In the genomic region with DNA sequence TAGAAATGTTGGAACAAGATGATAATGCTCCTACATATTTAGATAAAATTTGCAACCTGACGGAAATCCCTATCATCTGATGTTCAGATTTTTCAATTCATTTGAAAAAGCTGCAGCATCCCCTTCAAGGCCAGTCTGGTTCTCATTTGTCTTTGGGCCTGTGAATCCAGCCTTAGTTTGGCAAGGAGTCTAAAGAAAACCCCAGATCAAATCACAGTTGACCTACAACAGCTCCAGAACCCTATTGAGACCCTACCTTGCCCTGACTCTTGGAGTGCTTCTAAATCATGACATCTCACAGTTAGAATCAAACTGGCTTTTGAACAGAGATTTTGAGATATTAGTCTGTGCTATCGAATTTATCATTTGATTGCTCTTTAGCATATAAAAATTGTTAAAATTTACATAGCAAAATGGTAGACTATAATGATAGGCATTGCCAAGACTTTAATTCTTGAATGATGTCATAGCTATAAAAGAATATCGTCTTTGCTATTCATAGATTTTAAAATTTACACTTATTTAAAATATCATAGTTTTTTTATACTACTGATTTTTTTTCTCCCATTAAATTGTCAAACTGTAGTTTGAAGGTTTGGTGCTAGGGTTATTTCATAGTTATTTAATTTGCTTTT, we compare ENCODE assay signal across 2 cellular contexts.
TF ChIP-seq lines count a peak whose summit lies in the region.

No MANE protein-coding gene starts in this region.

TF ChIP-seq in SK-N-SH, 30 proteins besides CTCF, POLR2A, EP300 and RAD21 (continued from another document):
- TF ChIP-seq, protein P1, sequence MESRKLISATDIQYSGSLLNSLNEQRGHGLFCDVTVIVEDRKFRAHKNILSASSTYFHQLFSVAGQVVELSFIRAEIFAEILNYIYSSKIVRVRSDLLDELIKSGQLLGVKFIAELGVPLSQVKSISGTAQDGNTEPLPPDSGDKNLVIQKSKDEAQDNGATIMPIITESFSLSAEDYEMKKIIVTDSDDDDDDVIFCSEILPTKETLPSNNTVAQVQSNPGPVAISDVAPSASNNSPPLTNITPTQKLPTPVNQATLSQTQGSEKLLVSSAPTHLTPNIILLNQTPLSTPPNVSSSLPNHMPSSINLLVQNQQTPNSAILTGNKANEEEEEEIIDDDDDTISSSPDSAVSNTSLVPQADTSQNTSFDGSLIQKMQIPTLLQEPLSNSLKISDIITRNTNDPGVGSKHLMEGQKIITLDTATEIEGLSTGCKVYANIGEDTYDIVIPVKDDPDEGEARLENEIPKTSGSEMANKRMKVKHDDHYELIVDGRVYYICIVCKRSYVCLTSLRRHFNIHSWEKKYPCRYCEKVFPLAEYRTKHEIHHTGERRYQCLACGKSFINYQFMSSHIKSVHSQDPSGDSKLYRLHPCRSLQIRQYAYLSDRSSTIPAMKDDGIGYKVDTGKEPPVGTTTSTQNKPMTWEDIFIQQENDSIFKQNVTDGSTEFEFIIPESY (IDR thresholded peaks at IDR 0.05; ENCODE audit: borderline replicate concordance, low read depth): no peak
- no peak for TF ChIP-seq POLR2AphosphoS5 (IDR thresholded peaks at IDR 0.05; ENCODE audit: low read depth, low read length)
- TF ChIP-seq, protein P2, sequence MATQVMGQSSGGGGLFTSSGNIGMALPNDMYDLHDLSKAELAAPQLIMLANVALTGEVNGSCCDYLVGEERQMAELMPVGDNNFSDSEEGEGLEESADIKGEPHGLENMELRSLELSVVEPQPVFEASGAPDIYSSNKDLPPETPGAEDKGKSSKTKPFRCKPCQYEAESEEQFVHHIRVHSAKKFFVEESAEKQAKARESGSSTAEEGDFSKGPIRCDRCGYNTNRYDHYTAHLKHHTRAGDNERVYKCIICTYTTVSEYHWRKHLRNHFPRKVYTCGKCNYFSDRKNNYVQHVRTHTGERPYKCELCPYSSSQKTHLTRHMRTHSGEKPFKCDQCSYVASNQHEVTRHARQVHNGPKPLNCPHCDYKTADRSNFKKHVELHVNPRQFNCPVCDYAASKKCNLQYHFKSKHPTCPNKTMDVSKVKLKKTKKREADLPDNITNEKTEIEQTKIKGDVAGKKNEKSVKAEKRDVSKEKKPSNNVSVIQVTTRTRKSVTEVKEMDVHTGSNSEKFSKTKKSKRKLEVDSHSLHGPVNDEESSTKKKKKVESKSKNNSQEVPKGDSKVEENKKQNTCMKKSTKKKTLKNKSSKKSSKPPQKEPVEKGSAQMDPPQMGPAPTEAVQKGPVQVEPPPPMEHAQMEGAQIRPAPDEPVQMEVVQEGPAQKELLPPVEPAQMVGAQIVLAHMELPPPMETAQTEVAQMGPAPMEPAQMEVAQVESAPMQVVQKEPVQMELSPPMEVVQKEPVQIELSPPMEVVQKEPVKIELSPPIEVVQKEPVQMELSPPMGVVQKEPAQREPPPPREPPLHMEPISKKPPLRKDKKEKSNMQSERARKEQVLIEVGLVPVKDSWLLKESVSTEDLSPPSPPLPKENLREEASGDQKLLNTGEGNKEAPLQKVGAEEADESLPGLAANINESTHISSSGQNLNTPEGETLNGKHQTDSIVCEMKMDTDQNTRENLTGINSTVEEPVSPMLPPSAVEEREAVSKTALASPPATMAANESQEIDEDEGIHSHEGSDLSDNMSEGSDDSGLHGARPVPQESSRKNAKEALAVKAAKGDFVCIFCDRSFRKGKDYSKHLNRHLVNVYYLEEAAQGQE (IDR thresholded peaks at IDR 0.05; ENCODE audit: low read depth, low read length): no peak
- TF ChIP-seq, protein P3, sequence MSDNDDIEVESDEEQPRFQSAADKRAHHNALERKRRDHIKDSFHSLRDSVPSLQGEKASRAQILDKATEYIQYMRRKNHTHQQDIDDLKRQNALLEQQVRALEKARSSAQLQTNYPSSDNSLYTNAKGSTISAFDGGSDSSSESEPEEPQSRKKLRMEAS (IDR thresholded peaks at IDR 0.05; ENCODE audit: low read depth): no peak
- TF ChIP-seq TAF1 (IDR thresholded peaks at IDR 0.05; ENCODE audit: borderline replicate concordance, low read depth, low read length): no peak
- no peak for TF ChIP-seq SIN3A (IDR thresholded peaks at IDR 0.05; ENCODE audit: borderline replicate concordance, low read depth, low read length)
- no peak for TF ChIP-seq MEF2A (IDR thresholded peaks at IDR 0.05; ENCODE audit: borderline replicate concordance, low read depth)
- no peak for TF ChIP-seq JUND (IDR thresholded peaks at IDR 0.05)
- TF ChIP-seq FOSL2 (IDR thresholded peaks at IDR 0.05; ENCODE audit: borderline replicate concordance, low read depth): no peak
- TF ChIP-seq, protein P4, sequence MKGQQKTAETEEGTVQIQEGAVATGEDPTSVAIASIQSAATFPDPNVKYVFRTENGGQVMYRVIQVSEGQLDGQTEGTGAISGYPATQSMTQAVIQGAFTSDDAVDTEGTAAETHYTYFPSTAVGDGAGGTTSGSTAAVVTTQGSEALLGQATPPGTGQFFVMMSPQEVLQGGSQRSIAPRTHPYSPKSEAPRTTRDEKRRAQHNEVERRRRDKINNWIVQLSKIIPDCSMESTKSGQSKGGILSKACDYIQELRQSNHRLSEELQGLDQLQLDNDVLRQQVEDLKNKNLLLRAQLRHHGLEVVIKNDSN (IDR thresholded peaks at IDR 0.05; ENCODE audit: borderline replicate concordance, low read depth): no peak

TF ChIP-seq in SK-N-SH treated with all-trans-retinoic acid at 6 μM for 48 hours, 23 proteins besides CTCF, POLR2A, EP300 and RAD21 (continued from another document):
- TF ChIP-seq, protein P5, sequence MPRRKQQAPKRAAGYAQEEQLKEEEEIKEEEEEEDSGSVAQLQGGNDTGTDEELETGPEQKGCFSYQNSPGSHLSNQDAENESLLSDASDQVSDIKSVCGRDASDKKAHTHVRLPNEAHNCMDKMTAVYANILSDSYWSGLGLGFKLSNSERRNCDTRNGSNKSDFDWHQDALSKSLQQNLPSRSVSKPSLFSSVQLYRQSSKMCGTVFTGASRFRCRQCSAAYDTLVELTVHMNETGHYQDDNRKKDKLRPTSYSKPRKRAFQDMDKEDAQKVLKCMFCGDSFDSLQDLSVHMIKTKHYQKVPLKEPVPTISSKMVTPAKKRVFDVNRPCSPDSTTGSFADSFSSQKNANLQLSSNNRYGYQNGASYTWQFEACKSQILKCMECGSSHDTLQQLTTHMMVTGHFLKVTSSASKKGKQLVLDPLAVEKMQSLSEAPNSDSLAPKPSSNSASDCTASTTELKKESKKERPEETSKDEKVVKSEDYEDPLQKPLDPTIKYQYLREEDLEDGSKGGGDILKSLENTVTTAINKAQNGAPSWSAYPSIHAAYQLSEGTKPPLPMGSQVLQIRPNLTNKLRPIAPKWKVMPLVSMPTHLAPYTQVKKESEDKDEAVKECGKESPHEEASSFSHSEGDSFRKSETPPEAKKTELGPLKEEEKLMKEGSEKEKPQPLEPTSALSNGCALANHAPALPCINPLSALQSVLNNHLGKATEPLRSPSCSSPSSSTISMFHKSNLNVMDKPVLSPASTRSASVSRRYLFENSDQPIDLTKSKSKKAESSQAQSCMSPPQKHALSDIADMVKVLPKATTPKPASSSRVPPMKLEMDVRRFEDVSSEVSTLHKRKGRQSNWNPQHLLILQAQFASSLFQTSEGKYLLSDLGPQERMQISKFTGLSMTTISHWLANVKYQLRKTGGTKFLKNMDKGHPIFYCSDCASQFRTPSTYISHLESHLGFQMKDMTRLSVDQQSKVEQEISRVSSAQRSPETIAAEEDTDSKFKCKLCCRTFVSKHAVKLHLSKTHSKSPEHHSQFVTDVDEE (CRISPR knock-in tag; IDR thresholded peaks at IDR 0.05): no peak
